ENCODE assay signal across 23 cellular contexts in the genomic region with DNA sequence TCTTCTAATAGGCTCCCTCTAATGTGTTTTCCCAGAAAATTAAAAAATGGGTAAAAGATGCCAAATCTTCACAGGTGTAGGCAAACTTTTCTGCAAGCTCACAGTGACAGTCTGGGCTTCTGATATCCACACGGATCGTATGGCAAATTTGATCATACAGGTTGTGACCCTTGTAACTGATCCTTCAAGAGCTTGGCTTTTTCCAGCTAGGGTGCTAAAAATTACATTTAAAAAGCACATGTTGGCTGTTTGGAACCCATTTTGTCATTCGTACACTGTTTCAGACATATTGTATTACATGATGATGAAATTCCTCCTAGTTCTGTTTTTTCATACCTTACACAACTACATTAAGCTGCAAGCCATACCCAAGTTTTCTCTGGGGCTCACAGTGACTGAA.
"Had no signal": no experiment of that assay in that cellular context is flagged by ENCODE, and none has a peak within 500 bp of the region (broad histone marks: within the 10 kb centered on the region; RNA-seq: fewer than 3 reads in every experiment).

No MANE protein-coding gene starts in this region.

- DNase-seq: activated CD4-positive, alpha-beta T cell treated with anti-CD3 and anti-CD28 coated beads, Interleukin-2, amount 10 ng/mL, durations not matched to agents 24 days and 14 days; activated CD4-positive, alpha-beta T cell treated with anti-CD3 and anti-CD28 coated beads, Interleukin-2, amount 50 U/mL, for 48 hours; activated CD4-positive, CD25-positive, alpha-beta regulatory T cell treated with anti-CD3 and anti-CD28 coated beads, Interleukin-2, amount 50 U/mL, for 72 hours; activated CD8-positive, alpha-beta memory T cell treated with anti-CD3 and anti-CD28 coated beads, Interleukin-2, amount 10 ng/mL, durations not matched to agents 7 days and 5 days; activated effector memory CD4-positive, alpha-beta T cell treated with anti-CD3 and anti-CD28 coated beads, Interleukin-2, amount 50 U/mL, for 16 hours; activated naive CD4-positive, alpha-beta T cell treated with Interleukin-2 at 50 U/mL for 16 hours; activated naive CD8-positive, alpha-beta T cell treated with anti-CD3 and anti-CD28 coated beads, Interleukin-2, amount 50 U/mL, for 24 hours; activated T-cell treated with anti-CD3 and anti-CD28 coated beads, Interleukin-2, amount 50 U/mL, for 24 hours; amygdala; Kasumi-1; KBM-7; NCI-H1048; NCI-H1694; NCI-H2029; NCI-H2107; NCI-H2227 treated with DMSO at 0.1 percent for 48 hours; NCI-H446 treated with DMSO at 0.1 percent for 48 hours; NCI-H524 treated with DMSO at 0.1 percent for 48 hours; NCI-H774; NK-92 treated with Interleukin-12 subunit alpha and Interleukin-12 subunit beta, amount 100 ng/mL, for 24 hours; OCI-M1; RPMI8226; SK-N-SH had no signal
